1 cellular context compared by ENCODE assay signal in genomic region chr19:38409631-38410133, GRCh38.
A peak's percentile ranks its signal among the peaks of the same experiment; 100 is the strongest.
TF ChIP-seq lines count a peak whose summit lies in the region.

No MANE protein-coding gene starts in this region.

TF ChIP-seq in K562, 482 proteins besides CTCF, POLR2A, EP300 and RAD21:
- TF ChIP-seq CEBPG (CRISPR knock-in tag; IDR thresholded peaks at IDR 0.05): peak; percentile 53; the same call in 1 of the 2 replicates
- peak in 1 of 2 experiments; percentile 18; a peak in 1 of 4 replicates for TF ChIP-seq CEBPG (tag; conservative IDR thresholded peaks at IDR 0.05 in 1 of 2, IDR thresholded peaks at IDR 0.05 in 1 of 2)
- 0 out of 4 replicates have a peak, but pooled peaks of 1 of the 2 experiments have one; percentile 12 for TF ChIP-seq HDAC1 (IDR thresholded peaks at IDR 0.05)
- TF ChIP-seq RAD51 (IDR thresholded peaks at IDR 0.05; ENCODE audit: borderline replicate concordance, low read depth): no peak
- peak; percentile 25; the same call in 1 of the 2 replicates for TF ChIP-seq CTBP1 (IDR thresholded peaks at IDR 0.05; ENCODE audit: borderline replicate concordance)
- no peak for TF ChIP-seq NR4A1 (CRISPR knock-in tag; IDR thresholded peaks at IDR 0.05)
- TF ChIP-seq NR4A1 (tag; IDR thresholded peaks at IDR 0.05): no peak
- TF ChIP-seq ATF7 (IDR thresholded peaks at IDR 0.05): peak; percentile 31; the same call in 1 of the 2 replicates
- TF ChIP-seq PML (IDR thresholded peaks at IDR 0.05; ENCODE audit: low read length): 0 out of 2 replicates have a peak, but pooled peaks have one; percentile 20
- no peak for TF ChIP-seq PCBP1 (IDR thresholded peaks at IDR 0.05; ENCODE audit: low read depth, low read length, poor library complexity, severe bottlenecking)
- TF ChIP-seq ZBTB5 (IDR thresholded peaks at IDR 0.05): no peak
- no peak for TF ChIP-seq E2F1 (CRISPR knock-in tag; IDR thresholded peaks at IDR 0.05)
- peak; percentile 54; the same call in 1 of the 2 replicates for TF ChIP-seq CEBPB (tag; IDR thresholded peaks at IDR 0.05)
- no peak for TF ChIP-seq ARID4B (CRISPR knock-in tag; IDR thresholded peaks at IDR 0.05)
- TF ChIP-seq BCLAF1 (IDR thresholded peaks at IDR 0.05; ENCODE audit: borderline replicate concordance in 1 of 2, control insufficient read depth in 1 of 2, low read depth in 2 of 2, low read length in 1 of 2): no peak
- TF ChIP-seq BCOR (IDR thresholded peaks at IDR 0.05): 0 out of 2 replicates have a peak, but pooled peaks have one; percentile 25
- TF ChIP-seq ATF3 (IDR thresholded peaks at IDR 0.05): peak; percentile 78
- TF ChIP-seq ATF3 (CRISPR knock-in tag; conservative IDR thresholded peaks at IDR 0.05): no peak
- 0 out of 2 replicates have a peak, but pooled peaks have one; percentile 34 for TF ChIP-seq IRF9 (tag; IDR thresholded peaks at IDR 0.05)
- TF ChIP-seq SUPT5H (IDR thresholded peaks at IDR 0.05): peak; percentile 40; the same call in 1 of the 2 replicates
- TF ChIP-seq NFIC (IDR thresholded peaks at IDR 0.05): peak; percentile 26; the same call in 1 of the 2 replicates
- TF ChIP-seq ZNF830 (CRISPR knock-in tag; IDR thresholded peaks at IDR 0.05): no peak
- no peak for TF ChIP-seq PCBP2 (IDR thresholded peaks at IDR 0.05; ENCODE audit: low read depth, low read length, poor library complexity, severe bottlenecking)
